26 cellular contexts compared by ENCODE assay signal in the genomic region with DNA sequence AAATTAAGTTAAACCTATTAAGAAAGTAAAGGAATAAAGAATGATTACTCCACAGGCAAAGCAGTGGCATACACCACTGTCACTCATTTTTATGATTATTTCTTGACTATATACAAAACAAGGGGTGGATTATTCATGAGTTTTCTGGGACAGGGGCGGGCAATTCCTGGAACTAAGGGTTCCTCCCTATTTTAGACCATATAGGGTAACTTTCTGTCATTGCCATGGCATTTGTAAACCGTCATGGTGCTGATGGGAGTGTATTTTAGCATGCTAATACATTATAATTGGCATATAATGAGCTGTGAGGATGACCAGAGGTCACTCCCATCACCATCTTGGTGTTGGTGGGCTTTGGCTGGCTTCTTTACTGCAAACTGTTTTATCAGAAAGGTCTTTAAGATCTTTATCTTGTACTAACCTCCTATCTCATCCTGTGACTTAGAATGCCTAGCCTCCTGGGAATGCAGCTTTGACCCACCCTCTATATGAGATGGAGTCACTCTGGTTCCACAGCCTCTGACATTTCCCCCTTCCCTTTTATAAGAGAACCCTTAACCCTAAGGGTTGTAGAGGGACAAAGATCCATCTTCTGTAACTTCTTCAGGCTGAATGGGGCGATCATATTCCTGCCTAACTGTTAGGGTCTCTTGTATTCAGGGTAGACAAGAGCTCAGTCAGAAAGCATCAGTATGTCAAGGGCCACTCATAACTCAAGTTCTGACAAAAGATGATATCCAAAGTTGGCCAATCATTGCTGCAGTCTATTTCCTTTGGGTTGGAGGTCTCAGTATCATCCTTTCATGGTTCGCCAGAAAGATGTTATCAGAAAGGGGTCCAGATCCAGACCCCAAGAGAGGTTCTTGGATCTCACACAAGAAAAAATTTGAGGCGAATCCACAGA.
DNase-seq lines count a peak whose midpoint lies in the region; ATAC-seq and TF ChIP-seq lines count a peak whose summit lies in the region.
"Had no signal": no experiment of that assay in that cellular context is flagged by ENCODE, and none has a peak within 500 bp of the region (broad histone marks: within the 10 kb centered on the region; RNA-seq: fewer than 3 reads in every experiment).

No MANE protein-coding gene starts in this region.

- peaks cover 0 to 3% (median 0%) of the 10 kb centered on the region in 9 donors for H3K9me3 Mint-ChIP-seq in naive thymus-derived CD8-positive, alpha-beta T cell
- no peaks in the 10 kb centered on the region for H3K9me3 Mint-ChIP-seq in endothelial cell (ENCODE audit: unreplicated experiment)

- no peak for TF ChIP-seq EP300 in esophagus muscularis mucosa (IDR thresholded peaks at IDR 0.05)
- TF ChIP-seq EP300 in gastroesophageal sphincter (IDR thresholded peaks at IDR 0.05) = no peak

- peak overlapping the region; percentile 59 for H3K4me2 ChIP-seq in OCI-LY7 (ENCODE audit: low read length)
- no peak overlapping the region for H3K4me2 ChIP-seq in osteoblast (ENCODE audit: insufficient read depth, low read length)
- H3K4me2 ChIP-seq: BLaER1 treated with 17β-estradiol and CSF1 and Interleukin-3, amounts not matched to agents 10 nM and 100 nM; PC-9 had no signal

- H3K27me3 Mint-ChIP-seq in naive thymus-derived CD8-positive, alpha-beta T cell = peaks cover 0 to 3% (median 0%) of the 10 kb centered on the region in 5 donors
- H3K27me3 Mint-ChIP-seq in endothelial cell (ENCODE audit: unreplicated experiment) = peaks cover 2% of the 10 kb centered on the region
- H3K27me3 Mint-ChIP-seq: CD4-positive, alpha-beta T cell had no signal

- intact Hi-C loops in OCI-LY7 (cut with micrococcal nuclease; ENCODE audit: unreplicated experiment) = no loop called here
- intact Hi-C loops in esophagus muscularis mucosa (cut with DNase I) = no loop called here

- H2AFZ ChIP-seq in OCI-LY7 (ENCODE audit: low read length) (peak overlapping the region; percentile 10; the same call in 1 of the 2 replicates), osteoblast (ENCODE audit: low read length) (no peak overlapping the region)
- H2AFZ ChIP-seq: PC-9 had no signal

- DNase-seq in EH (ENCODE audit: low read depth) (peak; percentile 48), OCI-LY7 (ENCODE audit: low spot score) (no peak), esophagus muscularis mucosa (ENCODE audit: extremely low spot score) (peak; percentile 14), osteoblast (ENCODE audit: insufficient read length, low spot score, missing footprints) (peak; percentile 29), AML-193 (lab: John Stamatoyannopoulos, UW) (no peak), endothelial cell (ENCODE audit: low spot score) (no peak)
- no peak for DNase-seq in naive thymus-derived CD8-positive, alpha-beta T cell
- DNase-seq: CD4-positive, alpha-beta T cell; COR-L47; EL; GDM1; Kasumi-1; MV-4-11; NCI-H1105 treated with DMSO at 0.1 percent for 48 hours; NCI-H146; NCI-H1930; NCI-H446; NCI-H524 treated with DMSO at 0.1 percent for 48 hours; NCI-H774; PC-9 had no signal

- no TSS peak for BruUV-seq in OCI-LY7 (replicated peaks; lab: Mats Ljungman, UMichigan)

- H3K9me3 ChIP-seq in OCI-LY7 (ENCODE audit: low read length) = no peaks in the 10 kb centered on the region
- no peaks in the 10 kb centered on the region for H3K9me3 ChIP-seq in esophagus muscularis mucosa
- no peaks in the 10 kb centered on the region for H3K9me3 ChIP-seq in osteoblast (ENCODE audit: low read depth, low read length)
- no peaks in the 10 kb centered on the region for H3K9me3 ChIP-seq in gastroesophageal sphincter
- H3K9me3 ChIP-seq: SJSA1 had no signal

- no peak overlapping the region for H3K27ac Mint-ChIP-seq in naive thymus-derived CD8-positive, alpha-beta T cell
- no peak overlapping the region for H3K27ac Mint-ChIP-seq in endothelial cell (ENCODE audit: unreplicated experiment)
- H3K27ac Mint-ChIP-seq: CD4-positive, alpha-beta T cell had no signal

- H3K4me3 ChIP-seq in OCI-LY7 (ENCODE audit: low read depth, low read length, poor library complexity, severe bottlenecking) (peak overlapping the region; percentile 6), esophagus muscularis mucosa (no peak overlapping the region), osteoblast (ENCODE audit: insufficient read depth, low read length) (no peak overlapping the region), gastroesophageal sphincter (no peak overlapping the region)
- H3K4me3 ChIP-seq: BLaER1 treated with 17β-estradiol and CSF1 and Interleukin-3, amounts not matched to agents 10 nM and 100 nM; PC-9; SJSA1 had no signal

- WGBS in esophagus muscularis mucosa = 97% methylated on average over 5 of the region's 5 CpGs
- WGBS in gastroesophageal sphincter (ENCODE audit: low coverage in 1 of 2), 2 donors = 71 to 97% methylated on average over 2 to 4 of the region's 5 CpGs

- H3K9me2 ChIP-seq in OCI-LY7 (ENCODE audit: insufficient read depth, low read length) = no peaks in the 10 kb centered on the region

- CTCF ChIA-PET in OCI-LY7 (lab: Charles Lee; ENCODE audit: unreplicated experiment) = no interaction called here

- H3K27me3 ChIP-seq in esophagus muscularis mucosa = peaks cover 0 to 8% (median 0%) of the 10 kb centered on the region in 4 donors
- H3K27me3 ChIP-seq in osteoblast (ENCODE audit: insufficient read depth, low read length) = peaks cover 68% of the 10 kb centered on the region
- H3K27me3 ChIP-seq in gastroesophageal sphincter = no peaks in the 10 kb centered on the region
- H3K27me3 ChIP-seq: BLaER1 treated with 17β-estradiol and CSF1 and Interleukin-3, amounts not matched to agents 10 nM and 100 nM; SJSA1 had no signal

- H3K4me1 Mint-ChIP-seq in naive thymus-derived CD8-positive, alpha-beta T cell = peaks cover 3 to 9% (median 6%) of the 10 kb centered on the region in 4 donors
- H3K4me1 Mint-ChIP-seq in endothelial cell (ENCODE audit: unreplicated experiment) = no peaks in the 10 kb centered on the region

- H3K4me1 ChIP-seq in OCI-LY7 (ENCODE audit: insufficient read depth, low read length, poor library complexity, severe bottlenecking) (peaks cover 57% of the 10 kb centered on the region), esophagus muscularis mucosa (no peaks in the 10 kb centered on the region), osteoblast (ENCODE audit: insufficient read depth, low read length) (no peaks in the 10 kb centered on the region), gastroesophageal sphincter (no peaks in the 10 kb centered on the region)
- H3K4me1 ChIP-seq: SJSA1 had no signal

- H3K27ac ChIP-seq in OCI-LY7 (ENCODE audit: low read depth, low read length, poor library complexity, severe bottlenecking) = no peak overlapping the region
- H3K27ac ChIP-seq in esophagus muscularis mucosa (replicated peaks in 1 of 4) = no peak overlapping the region
- H3K27ac ChIP-seq in osteoblast (ENCODE audit: low read depth, low read length) = no peak overlapping the region
- no peak overlapping the region for H3K27ac ChIP-seq in gastroesophageal sphincter
- H3K27ac ChIP-seq: BLaER1 treated with 17β-estradiol and CSF1 and Interleukin-3, amounts not matched to agents 10 nM and 100 nM; HL-60; PC-9; SJSA1 had no signal

- H4K20me1 ChIP-seq in OCI-LY7 (ENCODE audit: insufficient read depth, low read length) (no peaks in the 10 kb centered on the region), osteoblast (ENCODE audit: insufficient read depth, low read length) (no peaks in the 10 kb centered on the region)
- H4K20me1 ChIP-seq: BLaER1 treated with 17β-estradiol and CSF1 and Interleukin-3, amounts not matched to agents 10 nM and 100 nM had no signal

- no peaks in the 10 kb centered on the region for H3K79me2 ChIP-seq in OCI-LY7 (ENCODE audit: insufficient read depth, low read depth, low read length)
- no peaks in the 10 kb centered on the region for H3K79me2 ChIP-seq in osteoblast (ENCODE audit: insufficient read depth, low read length)

- no peak for ATAC-seq in gastroesophageal sphincter
- no peak for ATAC-seq in naive thymus-derived CD8-positive, alpha-beta T cell
- ATAC-seq: HCT116, Right ventricle myocardium inferior had no signal

- TF ChIP-seq CTCF in OCI-LY7 (conservative IDR thresholded peaks at IDR 0.05; ENCODE audit: low read length) (no peak), esophagus muscularis mucosa (IDR thresholded peaks at IDR 0.05) (no peak), osteoblast (IDR thresholded peaks at IDR 0.05; ENCODE audit: extremely low read depth, low read depth, low read length) (no peak), gastroesophageal sphincter (IDR thresholded peaks at IDR 0.05) (no peak), endothelial cell (IDR thresholded peaks at IDR 0.05; ENCODE audit: unreplicated experiment) (no peak)

- no peaks in the 10 kb centered on the region for H3K36me3 Mint-ChIP-seq in naive thymus-derived CD8-positive, alpha-beta T cell
- H3K36me3 Mint-ChIP-seq in endothelial cell (ENCODE audit: low read depth, unreplicated experiment) = no peaks in the 10 kb centered on the region

- H3K4me3 Mint-ChIP-seq in naive thymus-derived CD8-positive, alpha-beta T cell = no peak overlapping the region
- no peak overlapping the region for H3K4me3 Mint-ChIP-seq in endothelial cell (ENCODE audit: unreplicated experiment)
- H3K4me3 Mint-ChIP-seq: CD4-positive, alpha-beta T cell had no signal

- POLR2A ChIA-PET in OCI-LY7 (lab: Charles Lee) = no interaction called here
- POLR2A ChIA-PET in naive thymus-derived CD8-positive, alpha-beta T cell (lab: Charles Lee) = interaction anchor here (0.9 kb wide), 1 partner anchor 12 kb away, joined by 3 read pairs; no protein-coding TSS in a partner anchor

- no peaks in the 10 kb centered on the region for H3K36me3 ChIP-seq in OCI-LY7 (ENCODE audit: insufficient read depth, low read length)
- H3K36me3 ChIP-seq in esophagus muscularis mucosa = no peaks in the 10 kb centered on the region
- no peaks in the 10 kb centered on the region for H3K36me3 ChIP-seq in osteoblast (ENCODE audit: insufficient read depth, low read length)
- no peaks in the 10 kb centered on the region for H3K36me3 ChIP-seq in gastroesophageal sphincter
- H3K36me3 ChIP-seq: BLaER1 treated with 17β-estradiol and CSF1 and Interleukin-3, amounts not matched to agents 10 nM and 100 nM; SJSA1 had no signal

- TF ChIP-seq POLR2A in esophagus muscularis mucosa (IDR thresholded peaks at IDR 0.05; ENCODE audit: low read depth) = no peak
- no peak for TF ChIP-seq POLR2A in gastroesophageal sphincter (IDR thresholded peaks at IDR 0.05)

Comparison
In these comparisons a context has a peak if more than half of its experiments do, and no peak if none do; other contexts are left out.
1. DNase-seq: peak in EH (single experiment), esophagus muscularis mucosa (single experiment) and osteoblast (single experiment); none in OCI-LY7 (single experiment), AML-193 (0 of 2), naive thymus-derived CD8-positive, alpha-beta T cell (0 of 10) and endothelial cell (single experiment).